In the genomic region with DNA sequence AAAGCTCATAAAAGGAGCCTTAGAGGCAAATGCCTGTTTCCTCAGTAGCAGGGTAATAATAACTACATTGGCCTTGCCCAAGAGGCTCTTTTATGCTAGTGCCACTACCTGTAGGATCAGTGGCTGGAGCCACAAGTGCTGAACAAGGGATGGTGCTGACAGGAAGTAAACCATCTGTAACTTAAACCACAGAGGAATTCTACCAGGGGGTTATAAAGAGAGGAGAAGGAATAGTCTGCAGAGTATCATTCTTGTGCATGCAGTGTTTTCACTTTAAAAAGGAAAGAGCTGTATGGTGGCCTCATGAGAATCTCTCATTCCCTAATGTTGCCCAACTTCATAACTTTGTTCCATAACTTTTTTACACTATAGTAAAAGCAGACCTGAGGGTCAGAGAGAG, we compare ENCODE assay signal across 31 cellular contexts.
"Had no signal": no experiment of that assay in that cellular context is flagged by ENCODE, and none has a peak within 500 bp of the region (broad histone marks: within the 10 kb centered on the region; RNA-seq: fewer than 3 reads in every experiment).

No MANE protein-coding gene starts in this region.

- H3K36me3 ChIP-seq: ovary, thyroid gland had no signal

- H3K9me3 ChIP-seq: esophagus muscularis mucosa, left ventricle myocardium inferior, neutrophil, ovary, sigmoid colon, stomach, thyroid gland, upper lobe of left lung had no signal

- FAIRE-seq: colon, frontal cortex, islet of Langerhans, small intestine had no signal

- H3K4me1 Mint-ChIP-seq: activated CD4-positive, alpha-beta T cell treated with anti-CD3 and anti-CD28 coated beads for 36 hours; central memory CD8-positive, alpha-beta T cell; stimulated activated naive B cell treated with anti-CD40 and anti-IgM and Interleukin-4, amounts not matched to agents 10 μg/mL and 1 μg/mL and 100 μg/mL, for 72 hours had no signal

- H3K27ac Mint-ChIP-seq: activated CD4-positive, alpha-beta T cell treated with anti-CD3 and anti-CD28 coated beads for 36 hours; activated naive CD4-positive, alpha-beta T cell treated with anti-CD3 and anti-CD28 coated beads for 36 hours; activated naive CD8-positive, alpha-beta T cell treated with anti-CD3 and anti-CD28 coated beads for 36 hours; activated T-helper 1 cell treated with anti-CD3 and anti-CD28 coated beads, Interleukin-12 subunit alpha, Interleukin-12 subunit beta, Interleukin-2, Interleukin-4 antibody, amounts not matched to agents 30 ng/mL and 10 ng/mL and 1 ng/mL, durations not matched to agents 14 hours and 24 hours and 36 hours; nephron progenitor cell; progenitor cell of endocrine pancreas; stimulated activated naive B cell treated with anti-CD40 and anti-IgM and Interleukin-4, amounts not matched to agents 10 μg/mL and 1 μg/mL and 100 μg/mL, for 72 hours; T-helper 2 cell treated with Interferon-gamma antibody and Interleukin-4, amounts not matched to agents 5 μg/mL and 100 μg/mL, for 36 hours had no signal

- H3K27ac ChIP-seq: esophagus muscularis mucosa, left ventricle myocardium inferior, neutrophil, ovary, sigmoid colon, stomach, thyroid gland, upper lobe of left lung had no signal

- H3K27me3 Mint-ChIP-seq: activated CD4-positive, alpha-beta T cell treated with anti-CD3 and anti-CD28 coated beads for 36 hours; central memory CD8-positive, alpha-beta T cell; progenitor cell of endocrine pancreas had no signal

- H3K27me3 ChIP-seq: esophagus muscularis mucosa, neutrophil, ovary, sigmoid colon, stomach, thyroid gland, upper lobe of left lung had no signal

- H3K9me3 Mint-ChIP-seq: activated T-helper 1 cell treated with anti-CD3 and anti-CD28 coated beads, Interleukin-12 subunit alpha, Interleukin-12 subunit beta, Interleukin-2, Interleukin-4 antibody, amounts not matched to agents 30 ng/mL and 10 ng/mL and 1 ng/mL, durations not matched to agents 14 hours and 24 hours and 36 hours; central memory CD8-positive, alpha-beta T cell; nephron progenitor cell; stimulated activated naive B cell treated with anti-CD40 and anti-IgM and Interleukin-4, amounts not matched to agents 10 μg/mL and 1 μg/mL and 100 μg/mL, for 72 hours; T-helper 2 cell treated with Interferon-gamma antibody and Interleukin-4, amounts not matched to agents 5 μg/mL and 100 μg/mL, for 36 hours had no signal

- H3K4me3 Mint-ChIP-seq: activated CD4-positive, alpha-beta T cell treated with anti-CD3 and anti-CD28 coated beads for 36 hours; activated naive CD4-positive, alpha-beta T cell treated with anti-CD3 and anti-CD28 coated beads for 36 hours; activated naive CD8-positive, alpha-beta T cell treated with anti-CD3 and anti-CD28 coated beads for 36 hours; activated T-helper 1 cell treated with anti-CD3 and anti-CD28 coated beads, Interleukin-12 subunit alpha, Interleukin-12 subunit beta, Interleukin-2, Interleukin-4 antibody, amounts not matched to agents 30 ng/mL and 10 ng/mL and 1 ng/mL, durations not matched to agents 14 hours and 24 hours and 36 hours; central memory CD8-positive, alpha-beta T cell; nephron progenitor cell; stimulated activated naive B cell treated with anti-CD40 and anti-IgM and Interleukin-4, amounts not matched to agents 10 μg/mL and 1 μg/mL and 100 μg/mL, for 72 hours; T-helper 2 cell treated with Interferon-gamma antibody and Interleukin-4, amounts not matched to agents 5 μg/mL and 100 μg/mL, for 36 hours had no signal

- DNase-seq: activated CD4-positive, alpha-beta T cell treated with anti-CD3 and anti-CD28 coated beads for 36 hours; activated CD4-positive, alpha-beta T cell treated with anti-CD3 and anti-CD28 coated beads, Interleukin-2, amount 50 U/mL, for 4 hours; activated CD4-positive, CD25-positive, alpha-beta regulatory T cell; activated CD8-positive, alpha-beta memory T cell treated with anti-CD3 and anti-CD28 coated beads for 24 hours; activated effector memory CD4-positive, alpha-beta T cell treated with anti-CD3 and anti-CD28 coated beads, Interleukin-2, amount 50 U/mL, for 16 hours; activated naive CD4-positive, alpha-beta T cell treated with anti-CD3 and anti-CD28 coated beads for 36 hours; activated naive CD8-positive, alpha-beta T cell treated with anti-CD3 and anti-CD28 coated beads for 36 hours; amniotic stem cell; dermis blood vessel endothelial cell; effector CD4-positive, alpha-beta T cell; left ventricle myocardium inferior; nephron progenitor cell; ovary; sigmoid colon; small intestine; stimulated activated CD4-positive, alpha-beta T cell treated with anti-CD3 and anti-CD28 coated beads, Interleukin-1b, Interleukin-23, amount 100 ng/mL, for 48 hours; stimulated activated naive B cell treated with anti-CD40 and anti-IgM and Interleukin-4, amounts not matched to agents 10 μg/mL and 1 μg/mL and 100 μg/mL, for 72 hours; stomach; T-helper 1 cell; thyroid gland; upper lobe of left lung had no signal

- H3K4me3 ChIP-seq: esophagus muscularis mucosa, left ventricle myocardium inferior, lung, ovary, sigmoid colon, stomach, thyroid gland, upper lobe of left lung had no signal

- H3K36me3 Mint-ChIP-seq: activated naive CD8-positive, alpha-beta T cell treated with anti-CD3 and anti-CD28 coated beads for 36 hours; stimulated activated naive B cell treated with anti-CD40 and anti-IgM and Interleukin-4, amounts not matched to agents 10 μg/mL and 1 μg/mL and 100 μg/mL, for 72 hours had no signal
